Comparison of ENCODE assay signal across 8 cellular contexts in the genomic region with DNA sequence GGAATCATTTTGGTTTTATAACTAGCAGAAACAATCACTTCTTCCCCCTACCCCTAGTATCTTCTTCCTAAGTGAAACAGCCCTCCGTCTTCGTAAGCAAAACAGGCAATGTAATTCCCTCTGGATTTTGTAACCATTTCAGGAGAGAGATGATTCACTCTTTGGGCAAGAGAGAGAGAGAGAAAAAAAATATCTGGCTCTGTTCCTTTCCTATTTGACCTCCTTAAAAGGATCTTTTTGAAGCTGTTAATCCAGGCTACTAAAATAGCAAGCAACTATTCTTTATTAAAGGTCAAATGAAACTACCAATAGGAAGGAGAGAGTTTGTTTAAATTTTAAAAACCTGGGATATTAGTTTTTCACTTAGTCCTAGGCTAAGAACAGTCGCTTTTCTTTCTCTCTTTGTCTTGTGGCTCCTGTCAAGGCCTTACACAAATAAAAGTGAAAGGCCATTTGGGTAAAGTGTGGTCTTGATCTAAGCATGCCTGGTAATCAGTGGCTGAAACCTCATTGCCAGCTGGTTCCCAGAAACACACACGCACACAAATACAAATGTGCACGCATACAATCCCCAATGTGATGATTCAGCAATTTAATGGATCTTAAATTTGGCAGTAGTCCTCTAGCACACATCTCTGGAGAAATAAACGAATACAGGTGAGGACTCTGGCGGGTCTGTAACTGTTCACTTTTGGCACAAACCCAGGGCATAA.
DNase-seq lines count a peak whose midpoint lies in the region; ATAC-seq lines count a peak whose summit lies in the region.

No MANE protein-coding gene starts in this region.

- H3K9me3 Mint-ChIP-seq in natural killer cell treated with Interleukin-12 subunit alpha and Interleukin-12 subunit beta and Interleukin-15 and Interleukin-18, amount 100 ng/mL, for 72 hours: no peaks in the 10 kb centered on the region

- H3K9me3 ChIP-seq in SJSA1 (replicated peaks): no peaks in the 10 kb centered on the region

- no peaks in the 10 kb centered on the region for H3K36me3 ChIP-seq in SJSA1

- no peaks in the 10 kb centered on the region for H3K27me3 ChIP-seq in SJSA1 (replicated peaks)

- ATAC-seq in natural killer cell treated with Interleukin-12 subunit alpha and Interleukin-12 subunit beta and Interleukin-15 and Interleukin-18, amount 100 ng/mL, for 72 hours: no peak
- no peak for ATAC-seq in GM21390 (IDR thresholded peaks at IDR 0.05; ENCODE audit: unreplicated experiment)

- no peak overlapping the region for H3K4me3 Mint-ChIP-seq in natural killer cell treated with Interleukin-12 subunit alpha and Interleukin-12 subunit beta and Interleukin-15 and Interleukin-18, amount 100 ng/mL, for 72 hours

- no peak overlapping the region for H3K27ac Mint-ChIP-seq in natural killer cell treated with Interleukin-12 subunit alpha and Interleukin-12 subunit beta and Interleukin-15 and Interleukin-18, amount 100 ng/mL, for 72 hours

- no peaks in the 10 kb centered on the region for H3K4me1 Mint-ChIP-seq in natural killer cell treated with Interleukin-12 subunit alpha and Interleukin-12 subunit beta and Interleukin-15 and Interleukin-18, amount 100 ng/mL, for 72 hours (ENCODE audit: low read depth in 2 of 2)

- H3K4me3 ChIP-seq in SJSA1: no peak overlapping the region

- H3K27ac ChIP-seq in SJSA1: peak overlapping the region; percentile 43

- H3K4me1 ChIP-seq in SJSA1 (replicated peaks): peaks cover 21% of the 10 kb centered on the region

- peak; percentile 48 for DNase-seq in ELR (ENCODE audit: low read depth)
- peak in 1 of 2 experiments; percentile 64 for DNase-seq in SJSA1 (ENCODE audit: low read depth in 1 of 2, low spot score in 2 of 2)
- DNase-seq in fibroblast of peridontal ligament (ENCODE audit: extremely low read depth): peak; percentile 98
- peak; percentile 59 for DNase-seq in pons (ENCODE audit: low spot score)
- no peak for DNase-seq in natural killer cell treated with Interleukin-12 subunit alpha and Interleukin-12 subunit beta and Interleukin-15 and Interleukin-18, amount 100 ng/mL, for 72 hours (ENCODE audit: low spot score)
- no peak for DNase-seq in hypothalamus (lab: John Stamatoyannopoulos, UW)
- no peak for DNase-seq in cortex of kidney (lab: John Stamatoyannopoulos, UW)

- no peaks in the 10 kb centered on the region for H3K36me3 Mint-ChIP-seq in natural killer cell treated with Interleukin-12 subunit alpha and Interleukin-12 subunit beta and Interleukin-15 and Interleukin-18, amount 100 ng/mL, for 72 hours

- H3K27me3 Mint-ChIP-seq in natural killer cell treated with Interleukin-12 subunit alpha and Interleukin-12 subunit beta and Interleukin-15 and Interleukin-18, amount 100 ng/mL, for 72 hours: peaks cover 3 to 23% of the 10 kb centered on the region in 2 donors

Comparison
In these comparisons a context has a peak if more than half of its experiments do, and no peak if none do; other contexts are left out.
1. DNase-seq: peak in ELR (single experiment), fibroblast of peridontal ligament (single experiment) and pons (single experiment); none in natural killer cell treated with Interleukin-12 subunit alpha and Interleukin-12 subunit beta and Interleukin-15 and Interleukin-18, amount 100 ng/mL, for 72 hours (single experiment), hypothalamus (0 of 51) and cortex of kidney (single experiment).